ENCODE assay signal across 8 cellular contexts in genomic region chr4:40056722-40057539, GRCh38. TPM values are rescaled to one million over a fixed set of nuclear protein-coding genes. Genes with fewer than 3 reads are reported as not detected.
DNase-seq lines count a peak whose midpoint lies in the region; ATAC-seq, FAIRE-seq and TF ChIP-seq lines count a peak whose summit lies in the region.

Gene N4BP2 (plus strand): TSS chr4:40056850. CDS start chr4:40097341, 40,491 bp downstream.

- H3K4me2 ChIP-seq in hepatocyte, result peak within 1 kb of the TSS; percentile 80

- H3K9me3 ChIP-seq in ascending aorta (no peaks in the 10 kb centered on the region), hepatocyte (ENCODE audit: low read depth) (no peaks in the 10 kb centered on the region)

- TF ChIP-seq CTCF in ascending aorta (IDR thresholded peaks at IDR 0.05), result peak; percentile 47 to 77 (median 74)
- peak; percentile 76 for TF ChIP-seq CTCF in hepatocyte (IDR thresholded peaks at IDR 0.05; ENCODE audit: poor library complexity)
- TF ChIP-seq CTCF in retinal pigment epithelial cell (conservative IDR thresholded peaks at IDR 0.05; ENCODE audit: low read depth, low read length), result peak; percentile 56

- H3K27ac ChIP-seq in ascending aorta (peak within 1 kb of the TSS; percentile 97 to 100), hepatocyte (peak within 1 kb of the TSS; percentile 100)

- H3K9me2 ChIP-seq in hepatocyte (replicated peaks; ENCODE audit: insufficient read depth), result no peaks in the 10 kb centered on the region

- peak; percentile 49; the same call in 1 of the 2 replicates for TF ChIP-seq POLR2A in GM12892 (IDR thresholded peaks at IDR 0.05; ENCODE audit: low read depth, low read length)

- DNase-seq in GM12892 (ENCODE audit: insufficient read length) (peak; percentile 65), NCI-H146 (lab: John Stamatoyannopoulos, UW) (peak; percentile 88), T-helper 22 cell (ENCODE audit: low read depth) (peak; percentile 49), ascending aorta (ENCODE audit: low spot score in 2 of 2) (peak; percentile 21 to 88), hepatocyte (ENCODE audit: low spot score) (peak; percentile 94), retinal pigment epithelial cell (ENCODE audit: low read depth) (no peak)

- peak; percentile 92 for FAIRE-seq in GM12892 (lab: Jason Lieb, UNC)

- intact Hi-C loops in ascending aorta (cut with DNase I), result loop anchor here (1.0 to 5.0 kb wide), 8 partner anchors 80 to 875 kb away; partner anchors contain the start of genes LIAS, PDS5A, SMIM14 and UBE2K

- H3K4me3 ChIP-seq in ascending aorta (peak within 1 kb of the TSS; percentile 72 to 98), hepatocyte (peak within 1 kb of the TSS; percentile 70), retinal pigment epithelial cell (ENCODE audit: low read length) (peak within 1 kb of the TSS; percentile 77)

- H3K4me1 ChIP-seq in ascending aorta (peaks cover 0 to 11% of the 10 kb centered on the region in 2 donors), hepatocyte (ENCODE audit: insufficient read depth) (peaks cover 16% of the 10 kb centered on the region)

- no peaks in the 10 kb centered on the region for H4K20me1 ChIP-seq in hepatocyte (ENCODE audit: insufficient read depth, poor library complexity, severe bottlenecking)

- H3K27me3 ChIP-seq in ascending aorta (no peaks in the 10 kb centered on the region), hepatocyte (no peaks in the 10 kb centered on the region)

- H2AFZ ChIP-seq in hepatocyte, result peak within 1 kb of the TSS; percentile 83

- ATAC-seq in HG02852 (IDR thresholded peaks at IDR 0.05; ENCODE audit: unreplicated experiment) (peak; percentile 56), GM18870 (IDR thresholded peaks at IDR 0.05; ENCODE audit: unreplicated experiment) (no peak)

- peaks cover 48% of the 10 kb centered on the region for H3K79me2 ChIP-seq in hepatocyte

- H3K36me3 ChIP-seq in ascending aorta, result no peaks in the 10 kb centered on the region
- no peaks in the 10 kb centered on the region for H3K36me3 ChIP-seq in hepatocyte (replicated peaks; ENCODE audit: insufficient read depth, low read depth)

- WGBS in hepatocyte (ENCODE audit: low lambda C conversion rate, missing lambda C conversion rate), result 2% methylated on average over 9 of the region's 95 CpGs

RNA-seq across cellular contexts. Expression of gene N4BP2, which starts in this region (rescaled TPM):
- 9.3 TPM for polyA plus RNA-seq in GM12892 (2012; ENCODE audit: missing spikeins)
- 0.53 TPM for total RNA-seq in ascending aorta
- 28.8 and 29.9 TPM in 2 replicates for total RNA-seq in hepatocyte
- 10.2 and 11.2 TPM in 2 replicates for polyA plus RNA-seq in hepatocyte

Comparison
In these comparisons a context has a peak if more than half of its experiments do, and no peak if none do; other contexts are left out.
1. RNA of gene N4BP2 (total RNA-seq): 28.8 to 29.9 TPM in hepatocyte; 0.53 TPM in ascending aorta (single experiment); every median in the first group is over 10 times any median in the second.
2. Peak in DNase-seq, H3K4me3 ChIP-seq and H3K27ac ChIP-seq in ascending aorta; RNA of the gene not detected or under 1 TPM.
3. Peak in every context shown above with its lines, with median percentiles within 50 percentile points of each other: H3K4me3 ChIP-seq and CTCF ChIP-seq.